ENCODE assay signal across 1 cellular context in the genomic region with DNA sequence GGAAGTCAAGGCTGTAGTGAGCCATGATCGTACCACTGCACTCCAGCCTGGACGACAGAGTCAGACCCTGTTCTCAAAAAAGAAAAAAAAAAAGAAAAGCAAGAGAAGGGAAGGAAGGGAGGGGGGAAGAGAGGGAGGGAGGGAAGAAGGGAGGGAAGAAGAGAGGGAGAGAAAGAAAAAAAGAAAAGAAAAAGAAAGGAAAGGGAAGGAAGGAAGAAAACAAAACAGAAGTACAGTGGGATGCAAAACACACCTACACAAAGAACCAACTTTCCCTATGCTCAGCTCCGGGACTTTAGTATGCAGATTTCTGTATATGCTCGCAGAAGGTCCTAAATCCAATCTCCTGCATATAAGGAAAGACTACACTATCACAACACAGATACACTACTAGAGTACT.
TF ChIP-seq lines count a peak whose summit lies in the region.

No MANE protein-coding gene starts in this region.

TF ChIP-seq in HCT116, 20 proteins besides CTCF, POLR2A, EP300 and RAD21:
- TF ChIP-seq POLR2AphosphoS5 (IDR thresholded peaks at IDR 0.05; ENCODE audit: low read depth, low read length) (no peak), ZFX (IDR thresholded peaks at IDR 0.05) (no peak), SRF (IDR thresholded peaks at IDR 0.05; ENCODE audit: low read depth) (no peak)
- TF ChIP-seq, protein P1, sequence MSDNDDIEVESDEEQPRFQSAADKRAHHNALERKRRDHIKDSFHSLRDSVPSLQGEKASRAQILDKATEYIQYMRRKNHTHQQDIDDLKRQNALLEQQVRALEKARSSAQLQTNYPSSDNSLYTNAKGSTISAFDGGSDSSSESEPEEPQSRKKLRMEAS (IDR thresholded peaks at IDR 0.05): no peak
TF ChIP-seq in HCT116: peak in this region for 0.
